In genomic region chr16:85903576-85903975, GRCh38 we compare ENCODE assay signal across 15 cellular contexts. TPM values are rescaled to one million over a fixed set of nuclear protein-coding genes. Genes with fewer than 3 reads are reported as not detected.
DNase-seq lines count a peak whose midpoint lies in the region; ATAC-seq lines count a peak whose summit lies in the region.
"Had no signal": no experiment of that assay in that cellular context is flagged by ENCODE, and none has a peak within 500 bp of the region (broad histone marks: within the 10 kb centered on the region; RNA-seq: fewer than 3 reads in every experiment).

No MANE protein-coding gene starts in this region.

- CTCF ChIA-PET in T-cell (lab: Charles Lee), result no interaction called here
- CTCF ChIA-PET in naive thymus-derived CD4-positive, alpha-beta T cell (lab: Charles Lee), result interaction anchor here (0.6 to 1.5 kb wide), 3 partner anchors 34 to 89 kb away, joined by 3 read pairs; no protein-coding TSS in a partner anchor

- POLR2A ChIA-PET in T-cell (lab: Charles Lee), result no interaction called here
- POLR2A ChIA-PET in naive thymus-derived CD4-positive, alpha-beta T cell (lab: Charles Lee), result interaction anchor here (1.4 kb wide), 1 partner anchor 32 kb away, joined by 7 read pairs; no protein-coding TSS in a partner anchor

- peak overlapping the region; percentile 53 for H3K4me3 ChIP-seq in naive thymus-derived CD4-positive, alpha-beta T cell (ENCODE audit: low read length)

- no peak for DNase-seq in T-helper 2 cell treated with Interferon-gamma antibody and Interleukin-4, amounts not matched to agents 5 μg/mL and 100 μg/mL, for 36 hours (ENCODE audit: low spot score)
- DNase-seq in T-helper 2 cell (no peak), T-cell (no peak), HK-2 (ENCODE audit: unreplicated experiment) (no peak), NCI-H774 (lab: John Stamatoyannopoulos, UW) (no peak)
- no peak for DNase-seq in naive thymus-derived CD4-positive, alpha-beta T cell
- DNase-seq: ACHN, dorsolateral prefrontal cortex, NCI-H187, occipital lobe, stomach had no signal

- H3K27ac ChIP-seq in naive thymus-derived CD4-positive, alpha-beta T cell (ENCODE audit: low read depth, low read length), result peak overlapping the region; percentile 63
- H3K27ac ChIP-seq: dorsolateral prefrontal cortex had no signal

- ATAC-seq in GM19397 (IDR thresholded peaks at IDR 0.05; ENCODE audit: unreplicated experiment), result peak; percentile 31
- no peak for ATAC-seq in T-cell (replicated peaks in 1 of 4)
- ATAC-seq in naive thymus-derived CD4-positive, alpha-beta T cell, result peak; percentile 33
- ATAC-seq in GM21526 (IDR thresholded peaks at IDR 0.05; ENCODE audit: low FRiP score, unreplicated experiment), result no peak
- ATAC-seq: left colon had no signal

- intact Hi-C loops in naive thymus-derived CD4-positive, alpha-beta T cell (cut with micrococcal nuclease), result loop anchor here (2.0 to 5.0 kb wide), 3 partner anchors 15 to 84 kb away; no protein-coding TSS in a partner anchor

- H3K9me3 Mint-ChIP-seq in T-helper 2 cell treated with Interferon-gamma antibody and Interleukin-4, amounts not matched to agents 5 μg/mL and 100 μg/mL, for 36 hours, result no peaks in the 10 kb centered on the region
- H3K9me3 Mint-ChIP-seq in T-cell, result no peaks in the 10 kb centered on the region
- peaks cover 0 to 2% (median 0%) of the 10 kb centered on the region in 11 donors for H3K9me3 Mint-ChIP-seq in naive thymus-derived CD4-positive, alpha-beta T cell

- peaks cover 5% of the 10 kb centered on the region for H3K36me3 Mint-ChIP-seq in T-helper 2 cell treated with Interferon-gamma antibody and Interleukin-4, amounts not matched to agents 5 μg/mL and 100 μg/mL, for 36 hours (ENCODE audit: low read depth)
- H3K36me3 Mint-ChIP-seq in T-cell, result peaks cover 10% of the 10 kb centered on the region
- peaks cover 0 to 33% (median 1%) of the 10 kb centered on the region in 5 donors for H3K36me3 Mint-ChIP-seq in naive thymus-derived CD4-positive, alpha-beta T cell

- no peaks in the 10 kb centered on the region for H3K9me3 ChIP-seq in naive thymus-derived CD4-positive, alpha-beta T cell (ENCODE audit: control insufficient read depth in 2 of 3, low read length in 3 of 3)
- H3K9me3 ChIP-seq: stomach had no signal

- peak overlapping the region; percentile 77 for H3K4me3 Mint-ChIP-seq in T-helper 2 cell treated with Interferon-gamma antibody and Interleukin-4, amounts not matched to agents 5 μg/mL and 100 μg/mL, for 36 hours
- H3K4me3 Mint-ChIP-seq in T-cell, result peak overlapping the region; percentile 69 to 85 (median 85)
- peak overlapping the region; percentile 85 to 99 (median 94) for H3K4me3 Mint-ChIP-seq in naive thymus-derived CD4-positive, alpha-beta T cell

- H3K4me1 ChIP-seq in naive thymus-derived CD4-positive, alpha-beta T cell (ENCODE audit: control insufficient read depth in 2 of 2, insufficient read depth in 2 of 2, low read length in 2 of 2), result peaks cover 18 to 23% of the 10 kb centered on the region in 2 donors

- H3K4me1 Mint-ChIP-seq in T-helper 2 cell treated with Interferon-gamma antibody and Interleukin-4, amounts not matched to agents 5 μg/mL and 100 μg/mL, for 36 hours (ENCODE audit: low read depth), result peaks cover 42% of the 10 kb centered on the region
- H3K4me1 Mint-ChIP-seq in T-cell, result peaks cover 47 to 61% (median 51%) of the 10 kb centered on the region in 3 donors
- H3K4me1 Mint-ChIP-seq in naive thymus-derived CD4-positive, alpha-beta T cell, result peaks cover 40 to 67% (median 60%) of the 10 kb centered on the region in 7 donors

- peaks cover 0 to 3% (median 0%) of the 10 kb centered on the region in 3 experiments for H3K36me3 ChIP-seq in naive thymus-derived CD4-positive, alpha-beta T cell (ENCODE audit: control insufficient read depth in 2 of 3, insufficient read depth in 3 of 3, low read length in 3 of 3)

- H3K27me3 ChIP-seq in naive thymus-derived CD4-positive, alpha-beta T cell (ENCODE audit: control insufficient read depth in 2 of 2, insufficient read depth in 2 of 2, low read length in 2 of 2), result no peaks in the 10 kb centered on the region

- H3K27ac Mint-ChIP-seq in T-helper 2 cell treated with Interferon-gamma antibody and Interleukin-4, amounts not matched to agents 5 μg/mL and 100 μg/mL, for 36 hours, result no peak overlapping the region
- peak overlapping the region; percentile 12 to 72 for H3K27ac Mint-ChIP-seq in T-cell
- peak overlapping the region; percentile 74 to 98 (median 90) for H3K27ac Mint-ChIP-seq in naive thymus-derived CD4-positive, alpha-beta T cell

- peaks cover 6% of the 10 kb centered on the region for H3K27me3 Mint-ChIP-seq in T-helper 2 cell treated with Interferon-gamma antibody and Interleukin-4, amounts not matched to agents 5 μg/mL and 100 μg/mL, for 36 hours (ENCODE audit: low read depth)
- peaks cover 5 to 19% of the 10 kb centered on the region in 2 donors for H3K27me3 Mint-ChIP-seq in T-cell
- no peaks in the 10 kb centered on the region for H3K27me3 Mint-ChIP-seq in naive thymus-derived CD4-positive, alpha-beta T cell

RNA-seq across cellular contexts. Expression of gene IRF8, which starts 4.6 kb away (rescaled TPM):
- total RNA-seq in T-cell, result 10 to 100 TPM in 3 of 5 donors, 1 to 10 TPM in 2; 7.7 to 17.0 (median 10.3) TPM
- 100 to 1,000 TPM in 1 of 5 experiments, 10 to 100 TPM in 2, 1 to 10 TPM in 2; 3.5 to 105 (median 19.9) TPM for total RNA-seq in naive thymus-derived CD4-positive, alpha-beta T cell
- polyA plus RNA-seq in naive thymus-derived CD4-positive, alpha-beta T cell, result 1 to 10 TPM; 4.5 to 6.4 TPM
- total RNA-seq: RPMI7951 had no signal

Comparison
In these comparisons a context has a peak if more than half of its experiments do, and no peak if none do; other contexts are left out.
1. ATAC-seq: peak in GM19397 (single experiment) and naive thymus-derived CD4-positive, alpha-beta T cell (single experiment); none in T-cell (0 of 4) and GM21526 (single experiment).
2. Peak in every context shown above with its lines, with median percentiles within 50 percentile points of each other: H3K4me3 Mint-ChIP-seq.